1 cellular context compared by ENCODE assay signal in the genomic region with DNA sequence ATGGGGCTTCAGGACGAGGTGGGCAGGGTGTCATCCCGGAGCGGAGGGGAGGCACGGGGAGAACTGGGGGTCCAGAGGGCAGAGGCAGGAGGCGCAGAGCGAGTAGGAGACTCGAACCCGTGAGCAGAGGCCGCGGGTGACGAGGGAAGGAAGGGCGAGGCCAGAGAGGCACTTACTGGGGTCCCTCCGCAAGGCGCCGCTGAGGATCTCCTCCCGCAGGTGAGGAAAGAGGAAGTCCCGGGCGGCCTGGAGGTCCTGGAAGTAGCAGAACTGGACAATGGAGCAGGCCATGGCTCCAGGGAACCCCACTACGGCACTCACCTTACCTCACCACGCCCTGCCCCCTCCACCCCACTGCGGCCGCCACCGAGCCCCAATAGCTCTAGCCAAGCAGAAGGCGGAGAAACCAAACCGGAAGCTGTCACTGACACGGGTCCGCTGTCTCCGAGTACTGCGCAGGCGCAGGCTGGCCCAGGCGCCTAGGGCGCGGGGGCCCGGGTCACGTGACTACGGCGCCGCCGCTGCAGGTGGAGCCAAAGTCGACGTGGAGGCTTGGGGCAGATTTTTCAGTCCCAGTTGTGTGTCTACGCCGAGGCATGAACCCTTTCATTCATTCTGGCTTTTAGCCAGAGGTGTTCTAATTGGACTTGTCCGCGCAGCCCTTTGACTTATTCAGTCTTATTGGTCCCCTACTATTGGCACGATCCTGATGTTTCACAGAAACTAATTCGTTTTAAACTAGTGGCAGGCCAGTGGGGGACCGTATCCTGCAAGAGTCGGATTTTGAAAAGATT.
TF ChIP-seq lines count a peak whose summit lies in the region.

A gene with protein sequence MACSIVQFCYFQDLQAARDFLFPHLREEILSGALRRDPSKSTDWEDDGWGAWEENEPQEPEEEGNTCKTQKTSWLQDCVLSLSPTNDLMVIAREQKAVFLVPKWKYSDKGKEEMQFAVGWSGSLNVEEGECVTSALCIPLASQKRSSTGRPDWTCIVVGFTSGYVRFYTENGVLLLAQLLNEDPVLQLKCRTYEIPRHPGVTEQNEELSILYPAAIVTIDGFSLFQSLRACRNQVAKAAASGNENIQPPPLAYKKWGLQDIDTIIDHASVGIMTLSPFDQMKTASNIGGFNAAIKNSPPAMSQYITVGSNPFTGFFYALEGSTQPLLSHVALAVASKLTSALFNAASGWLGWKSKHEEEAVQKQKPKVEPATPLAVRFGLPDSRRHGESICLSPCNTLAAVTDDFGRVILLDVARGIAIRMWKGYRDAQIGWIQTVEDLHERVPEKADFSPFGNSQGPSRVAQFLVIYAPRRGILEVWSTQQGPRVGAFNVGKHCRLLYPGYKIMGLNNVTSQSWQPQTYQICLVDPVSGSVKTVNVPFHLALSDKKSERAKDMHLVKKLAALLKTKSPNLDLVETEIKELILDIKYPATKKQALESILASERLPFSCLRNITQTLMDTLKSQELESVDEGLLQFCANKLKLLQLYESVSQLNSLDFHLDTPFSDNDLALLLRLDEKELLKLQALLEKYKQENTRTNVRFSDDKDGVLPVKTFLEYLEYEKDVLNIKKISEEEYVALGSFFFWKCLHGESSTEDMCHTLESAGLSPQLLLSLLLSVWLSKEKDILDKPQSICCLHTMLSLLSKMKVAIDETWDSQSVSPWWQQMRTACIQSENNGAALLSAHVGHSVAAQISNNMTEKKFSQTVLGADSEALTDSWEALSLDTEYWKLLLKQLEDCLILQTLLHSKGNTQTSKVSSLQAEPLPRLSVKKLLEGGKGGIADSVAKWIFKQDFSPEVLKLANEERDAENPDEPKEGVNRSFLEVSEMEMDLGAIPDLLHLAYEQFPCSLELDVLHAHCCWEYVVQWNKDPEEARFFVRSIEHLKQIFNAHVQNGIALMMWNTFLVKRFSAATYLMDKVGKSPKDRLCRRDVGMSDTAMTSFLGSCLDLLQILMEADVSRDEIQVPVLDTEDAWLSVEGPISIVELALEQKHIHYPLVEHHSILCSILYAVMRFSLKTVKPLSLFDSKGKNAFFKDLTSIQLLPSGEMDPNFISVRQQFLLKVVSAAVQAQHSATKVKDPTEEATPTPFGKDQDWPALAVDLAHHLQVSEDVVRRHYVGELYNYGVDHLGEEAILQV (N-terminal part only) (minus strand): TSS at position 407 of the 794 bp plus-strand sequence. CDS start 116 bp downstream, at position 291.

TF ChIP-seq in HepG2, 621 proteins besides CTCF, POLR2A, EP300 and RAD21 (continued from another document and continues in another):
- TF ChIP-seq ZGPAT (CRISPR knock-in tag; IDR thresholded peaks at IDR 0.05) (peak; percentile 87), ZBTB10 (CRISPR knock-in tag; IDR thresholded peaks at IDR 0.05; ENCODE audit: borderline replicate concordance) (peak; percentile 23; the same call in 1 of the 2 replicates), FOXJ3 (CRISPR knock-in tag; IDR thresholded peaks at IDR 0.05; ENCODE audit: borderline replicate concordance) (peak; percentile 18; the same call in 1 of the 2 replicates), PHF8 (CRISPR knock-in tag; IDR thresholded peaks at IDR 0.05) (peak; percentile 86), ZNF354B (CRISPR knock-in tag; IDR thresholded peaks at IDR 0.05) (peak; percentile 39; the same call in 1 of the 2 replicates), HDAC6 (IDR thresholded peaks at IDR 0.05; ENCODE audit: low read depth, low read length) (no peak), IRX3 (CRISPR knock-in tag; IDR thresholded peaks at IDR 0.05; ENCODE audit: borderline replicate concordance, low read depth) (0 out of 2 replicates have a peak, but pooled peaks have one; percentile 19), ZSCAN22 (CRISPR knock-in tag; IDR thresholded peaks at IDR 0.05) (peak; percentile 42; the same call in 1 of the 2 replicates), MXD4 (CRISPR knock-in tag; IDR thresholded peaks at IDR 0.05) (peak; percentile 73; the same call in 1 of the 2 replicates), ZNF691 (CRISPR knock-in tag; IDR thresholded peaks at IDR 0.05; ENCODE audit: borderline replicate concordance, low read depth) (no peak; the same call in 1 of the 2 replicates), RXRA (CRISPR knock-in tag; IDR thresholded peaks at IDR 0.05) (0 out of 2 replicates have a peak, but pooled peaks have one; percentile 35), ZNF564 (CRISPR knock-in tag; IDR thresholded peaks at IDR 0.05) (peak; percentile 95), KAT8 (CRISPR knock-in tag; IDR thresholded peaks at IDR 0.05) (peak; percentile 93), NFE2L2 (IDR thresholded peaks at IDR 0.05; ENCODE audit: low read length) (no peak), ZNF766 (CRISPR knock-in tag; IDR thresholded peaks at IDR 0.05; ENCODE audit: borderline replicate concordance) (0 out of 2 replicates have a peak, but pooled peaks have one; percentile 80), YY1 (IDR thresholded peaks at IDR 0.05; ENCODE audit: insufficient read depth, insufficient replicate concordance, low read depth, low read length) (peak; percentile 61), ZEB1 (IDR thresholded peaks at IDR 0.05; ENCODE audit: insufficient replicate concordance, low read depth) (no peak), ELF1 (CRISPR knock-in tag; IDR thresholded peaks at IDR 0.05) (peak; percentile 89), ATF7-NPFF (CRISPR knock-in tag; IDR thresholded peaks at IDR 0.05; ENCODE audit: low read depth) (peak; percentile 87), ZBTB43 (CRISPR knock-in tag; conservative IDR thresholded peaks at IDR 0.05) (peak; percentile 81), SETDB1 (CRISPR knock-in tag; IDR thresholded peaks at IDR 0.05; ENCODE audit: borderline replicate concordance) (no peak), ZNF180 (CRISPR knock-in tag; IDR thresholded peaks at IDR 0.05; ENCODE audit: borderline replicate concordance, low read depth) (no peak), ZBTB38 (CRISPR knock-in tag; IDR thresholded peaks at IDR 0.05) (peak; percentile 73; the same call in 1 of the 2 replicates), TFDP1 (CRISPR knock-in tag; IDR thresholded peaks at IDR 0.05; ENCODE audit: borderline replicate concordance) (peak; percentile 92), BHLHE40 (IDR thresholded peaks at IDR 0.05; ENCODE audit: low read length) (peak; percentile 91), ZNF775 (CRISPR knock-in tag; IDR thresholded peaks at IDR 0.05; ENCODE audit: borderline replicate concordance) (no peak), ZNF713 (CRISPR knock-in tag; IDR thresholded peaks at IDR 0.05) (no peak), ZNF276 (CRISPR knock-in tag; IDR thresholded peaks at IDR 0.05; ENCODE audit: low read depth) (peak; percentile 89)
- TF ChIP-seq, protein P1, sequence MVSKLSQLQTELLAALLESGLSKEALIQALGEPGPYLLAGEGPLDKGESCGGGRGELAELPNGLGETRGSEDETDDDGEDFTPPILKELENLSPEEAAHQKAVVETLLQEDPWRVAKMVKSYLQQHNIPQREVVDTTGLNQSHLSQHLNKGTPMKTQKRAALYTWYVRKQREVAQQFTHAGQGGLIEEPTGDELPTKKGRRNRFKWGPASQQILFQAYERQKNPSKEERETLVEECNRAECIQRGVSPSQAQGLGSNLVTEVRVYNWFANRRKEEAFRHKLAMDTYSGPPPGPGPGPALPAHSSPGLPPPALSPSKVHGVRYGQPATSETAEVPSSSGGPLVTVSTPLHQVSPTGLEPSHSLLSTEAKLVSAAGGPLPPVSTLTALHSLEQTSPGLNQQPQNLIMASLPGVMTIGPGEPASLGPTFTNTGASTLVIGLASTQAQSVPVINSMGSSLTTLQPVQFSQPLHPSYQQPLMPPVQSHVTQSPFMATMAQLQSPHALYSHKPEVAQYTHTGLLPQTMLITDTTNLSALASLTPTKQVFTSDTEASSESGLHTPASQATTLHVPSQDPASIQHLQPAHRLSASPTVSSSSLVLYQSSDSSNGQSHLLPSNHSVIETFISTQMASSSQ (IDR thresholded peaks at IDR 0.05; ENCODE audit: low read depth), result no peak
- TF ChIP-seq, protein P1 (CRISPR knock-in tag; IDR thresholded peaks at IDR 0.05; ENCODE audit: borderline replicate concordance), result peak; percentile 38; the same call in 1 of the 2 replicates
- TF ChIP-seq, protein P2, sequence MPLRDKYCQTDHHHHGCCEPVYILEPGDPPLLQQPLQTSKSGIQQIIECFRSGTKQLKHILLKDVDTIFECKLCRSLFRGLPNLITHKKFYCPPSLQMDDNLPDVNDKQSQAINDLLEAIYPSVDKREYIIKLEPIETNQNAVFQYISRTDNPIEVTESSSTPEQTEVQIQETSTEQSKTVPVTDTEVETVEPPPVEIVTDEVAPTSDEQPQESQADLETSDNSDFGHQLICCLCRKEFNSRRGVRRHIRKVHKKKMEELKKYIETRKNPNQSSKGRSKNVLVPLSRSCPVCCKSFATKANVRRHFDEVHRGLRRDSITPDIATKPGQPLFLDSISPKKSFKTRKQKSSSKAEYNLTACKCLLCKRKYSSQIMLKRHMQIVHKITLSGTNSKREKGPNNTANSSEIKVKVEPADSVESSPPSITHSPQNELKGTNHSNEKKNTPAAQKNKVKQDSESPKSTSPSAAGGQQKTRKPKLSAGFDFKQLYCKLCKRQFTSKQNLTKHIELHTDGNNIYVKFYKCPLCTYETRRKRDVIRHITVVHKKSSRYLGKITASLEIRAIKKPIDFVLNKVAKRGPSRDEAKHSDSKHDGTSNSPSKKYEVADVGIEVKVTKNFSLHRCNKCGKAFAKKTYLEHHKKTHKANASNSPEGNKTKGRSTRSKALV (CRISPR knock-in tag; IDR thresholded peaks at IDR 0.05), result 0 out of 2 replicates have a peak, but pooled peaks have one; percentile 49
